14 cellular contexts compared by ENCODE assay signal in the genomic region with DNA sequence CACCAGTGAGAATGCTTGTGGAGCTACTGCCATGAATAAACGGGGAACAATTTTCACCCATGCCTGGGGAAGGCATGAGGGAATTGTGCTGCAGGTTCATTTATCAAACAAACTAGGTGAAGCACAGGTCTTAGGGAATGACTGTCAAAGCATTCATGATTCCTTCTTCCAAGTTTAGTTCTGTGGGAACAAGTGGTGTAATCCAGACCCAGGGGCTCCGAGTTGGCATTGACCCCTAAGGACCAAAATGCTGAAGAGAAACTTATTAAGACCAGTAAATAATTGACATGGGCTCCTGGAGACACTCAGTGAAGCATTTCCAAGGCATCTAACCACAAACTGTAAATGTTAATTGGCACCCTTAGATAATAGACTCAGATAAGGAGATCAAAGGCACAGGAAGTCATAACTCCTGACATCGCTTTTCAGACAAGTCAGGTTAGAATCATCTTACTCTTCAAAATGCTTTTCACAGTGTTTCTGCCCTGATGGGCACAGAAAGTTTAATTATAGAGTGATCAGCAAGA.
A peak's percentile ranks its signal among the peaks of the same experiment; 100 is the strongest.
DNase-seq lines count a peak whose midpoint lies in the region; ATAC-seq and TF ChIP-seq lines count a peak whose summit lies in the region.
"Had no signal": no experiment of that assay in that cellular context is flagged by ENCODE, and none has a peak within 500 bp of the region (broad histone marks: within the 10 kb centered on the region; RNA-seq: fewer than 3 reads in every experiment).

No MANE protein-coding gene starts in this region.

- H4K5ac ChIP-seq in mesendoderm (ENCODE audit: low read length): no peak overlapping the region

- H2BK15ac ChIP-seq in mesendoderm (replicated peaks; ENCODE audit: low read depth): no peak overlapping the region

- H3K27me3 ChIP-seq in mesendoderm (ENCODE audit: insufficient read depth, low read length, poor library complexity): no peaks in the 10 kb centered on the region
- H3K27me3 ChIP-seq: gastrocnemius medialis, stomach had no signal

- H3K4me3 Mint-ChIP-seq in T-helper 17 cell: peak overlapping the region; percentile 67

- no peak overlapping the region for H3K4me2 ChIP-seq in mesendoderm (ENCODE audit: low read length)

- peak; percentile 79; the same call in 1 of the 2 replicates for TF ChIP-seq EP300 in Ishikawa (IDR thresholded peaks at IDR 0.05; ENCODE audit: borderline replicate concordance)

- H3K36me3 Mint-ChIP-seq in T-helper 17 cell (ENCODE audit: low read depth): no peaks in the 10 kb centered on the region

- H3K27me3 Mint-ChIP-seq in T-helper 17 cell: no peaks in the 10 kb centered on the region

- peak overlapping the region; percentile 86 for H3K27ac Mint-ChIP-seq in T-helper 17 cell

- H2BK120ac ChIP-seq in mesendoderm (ENCODE audit: low read depth, low read length): no peak overlapping the region

- H3K18ac ChIP-seq in mesendoderm (ENCODE audit: low read length): no peak overlapping the region

- DNase-seq in NCI-H2196 (lab: John Stamatoyannopoulos, UW; ENCODE audit: unreplicated experiment): peak; percentile 50
- DNase-seq in NCI-H2196 treated with DMSO at 0.1 percent for 48 hours (lab: John Stamatoyannopoulos, UW; ENCODE audit: unreplicated experiment): no peak
- DNase-seq in T-helper 17 cell: no peak
- DNase-seq in mesendoderm: peak; percentile 50
- DNase-seq in AG20443 (ENCODE audit: low spot score): no peak
- no peak for DNase-seq in iPS-NIHi11 (ENCODE audit: low spot score)
- DNase-seq in hippocampal formation (lab: John Stamatoyannopoulos, UW): no peak
- DNase-seq: dorsolateral prefrontal cortex, gastrocnemius medialis, NCI-H2107, SHP77, stomach had no signal

- H3K56ac ChIP-seq in mesendoderm (ENCODE audit: low read length): no peak overlapping the region

- no CpG with 5 or more reads among the region's 3 CpGs for WGBS in mesendoderm (ENCODE audit: extremely low coverage, insufficient coverage, low lambda C conversion rate)

- H3K79me2 ChIP-seq in mesendoderm (ENCODE audit: control insufficient read depth, insufficient read depth, low read length): no peaks in the 10 kb centered on the region

- no peak overlapping the region for H3K23ac ChIP-seq in mesendoderm (ENCODE audit: low read length)

- H3K4me3 ChIP-seq in mesendoderm (ENCODE audit: low read length): no peak overlapping the region
- H3K4me3 ChIP-seq: dorsolateral prefrontal cortex, gastrocnemius medialis, stomach had no signal

- H3K36me3 ChIP-seq in mesendoderm (ENCODE audit: control insufficient read depth, insufficient read depth, low read length): no peaks in the 10 kb centered on the region
- H3K36me3 ChIP-seq: gastrocnemius medialis, stomach had no signal

- no peak overlapping the region for H3K4ac ChIP-seq in mesendoderm (ENCODE audit: low read depth, low read length)

- H2AK5ac ChIP-seq in mesendoderm (ENCODE audit: low read length): no peak overlapping the region

- H2BK5ac ChIP-seq in mesendoderm (ENCODE audit: low read length): no peak overlapping the region

- peaks cover 3% of the 10 kb centered on the region for H3K4me1 ChIP-seq in mesendoderm (ENCODE audit: control insufficient read depth, low read depth, low read length)
- H3K4me1 ChIP-seq: gastrocnemius medialis had no signal

- H3K4me1 Mint-ChIP-seq in T-helper 17 cell: peaks cover 33% of the 10 kb centered on the region

- no peak overlapping the region for H4K8ac ChIP-seq in mesendoderm (ENCODE audit: low read depth, low read length)

- no peaks in the 10 kb centered on the region for H3K79me1 ChIP-seq in mesendoderm (ENCODE audit: low read length)

- no peak overlapping the region for H3K27ac ChIP-seq in mesendoderm (ENCODE audit: low read depth, low read length)
- H3K27ac ChIP-seq: dorsolateral prefrontal cortex, gastrocnemius medialis, stomach had no signal

- TF ChIP-seq RAD21 in Ishikawa (IDR thresholded peaks at IDR 0.05; ENCODE audit: low read depth): no peak

- no peaks in the 10 kb centered on the region for H3K9me3 ChIP-seq in T-helper 17 cell (ENCODE audit: control insufficient read depth, low read length, poor library complexity, severe bottlenecking)
- H3K9me3 ChIP-seq: gastrocnemius medialis had no signal

- peak; percentile 92 for ATAC-seq in T-helper 17 cell
- ATAC-seq: gastrocnemius medialis, HepG2 had no signal

- H3K9ac ChIP-seq in mesendoderm (ENCODE audit: low read length): no peak overlapping the region

TF ChIP-seq in Ishikawa, 13 proteins besides CTCF, POLR2A, EP300 and RAD21:
- TF ChIP-seq TCF12 (IDR thresholded peaks at IDR 0.05; ENCODE audit: low read depth) (peak; percentile 76), NFIC (IDR thresholded peaks at IDR 0.05) (peak; percentile 23; the same call in 1 of the 2 replicates), TEAD4 (IDR thresholded peaks at IDR 0.05) (peak; percentile 51; the same call in 1 of the 2 replicates), TAF1 (IDR thresholded peaks at IDR 0.05; ENCODE audit: low read depth) (no peak), CREB1 (IDR thresholded peaks at IDR 0.05; ENCODE audit: low read depth) (no peak), FOXM1 (IDR thresholded peaks at IDR 0.05; ENCODE audit: borderline replicate concordance, low read depth) (peak; percentile 52; the same call in 1 of the 2 replicates)
TF ChIP-seq in Ishikawa: peak in this region for 4.

Comparison
In these comparisons a context has a peak if more than half of its experiments do, and no peak if none do; other contexts are left out.
1. DNase-seq: peak in NCI-H2196 (single experiment) and mesendoderm (single experiment); none in NCI-H2196 treated with DMSO at 0.1 percent for 48 hours (single experiment), T-helper 17 cell (0 of 3), AG20443 (single experiment), iPS-NIHi11 (single experiment) and hippocampal formation (0 of 2).